ENCODE assay signal across 8 cellular contexts in the genomic region with DNA sequence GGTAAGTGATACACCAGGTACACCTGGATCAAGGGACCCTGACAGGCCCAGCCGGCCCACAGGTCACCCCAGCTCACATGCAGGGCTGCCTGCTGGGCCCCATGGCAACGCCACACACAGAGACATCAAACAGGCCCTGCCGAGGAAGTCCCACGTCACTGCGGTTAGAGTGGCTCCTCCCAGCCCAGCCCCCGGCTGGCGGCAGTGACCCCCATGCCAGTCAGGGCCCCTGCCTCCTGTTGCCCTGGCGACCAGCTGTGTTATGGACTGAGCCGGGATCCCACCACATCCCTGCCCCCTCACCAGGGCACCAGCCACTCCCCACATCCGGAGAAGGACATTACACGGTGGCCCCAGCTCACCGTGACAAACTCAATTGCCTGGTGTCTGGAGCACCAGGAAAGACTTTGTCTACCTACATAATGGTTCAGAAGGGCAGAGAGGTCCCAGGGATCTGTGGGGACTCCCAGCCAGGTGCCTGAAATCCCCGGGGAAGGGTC. TPM values are rescaled to one million over a fixed set of nuclear protein-coding genes. Genes with fewer than 3 reads are reported as not detected.
A peak's percentile ranks its signal among the peaks of the same experiment; 100 is the strongest.
DNase-seq lines count a peak whose midpoint lies in the region; ATAC-seq and TF ChIP-seq lines count a peak whose summit lies in the region.

No MANE protein-coding gene starts in this region.

- TF ChIP-seq RAD21 in neural cell (conservative IDR thresholded peaks at IDR 0.05), result no peak

- H3K9me2 ChIP-seq in PC-9 (ENCODE audit: insufficient read depth) (no peaks in the 10 kb centered on the region), neural cell (ENCODE audit: insufficient read depth, low read length) (no peaks in the 10 kb centered on the region)

- TF ChIP-seq CTCF in AG04450 (IDR thresholded peaks at IDR 0.05; ENCODE audit: low read depth, low read length) (no peak), PC-9 (conservative IDR thresholded peaks at IDR 0.05) (no peak), neural cell (IDR thresholded peaks at IDR 0.05; ENCODE audit: poor library complexity, severe bottlenecking) (no peak)

- H4K20me1 ChIP-seq in PC-9 (ENCODE audit: insufficient read depth) (peaks cover 3% of the 10 kb centered on the region; the same call in 1 of the 2 replicates), neural cell (ENCODE audit: insufficient read depth) (no peaks in the 10 kb centered on the region)

- H3K36me3 ChIP-seq in PC-9 (ENCODE audit: low read depth) (no peaks in the 10 kb centered on the region), neural cell (ENCODE audit: insufficient read depth, low read length) (no peaks in the 10 kb centered on the region)

- POLR2A ChIA-PET in AG04450 (lab: Yijun Ruan, JAX), result interaction anchor here (1.0 to 3.0 kb wide), 3 partner anchors 10 to 17 kb away, joined by 3 to 8 read pairs (median 3); no protein-coding TSS in a partner anchor
- POLR2A ChIA-PET in PC-9 (lab: Charles Lee; ENCODE audit: unreplicated experiment), result interaction anchor here (0.6 to 2.1 kb wide), 8 partner anchors 12 to 1266 kb away, joined by 4 to 38 read pairs (median 6); partner anchors contain the start of gene ZSWIM4

- H3K4me3 ChIP-seq in AG04450 (ENCODE audit: low read depth, low read length) (peak overlapping the region; percentile 58; the same call in 1 of the 2 replicates), PC-9 (peak overlapping the region; percentile 77; the same call in 1 of the 2 replicates), neural cell (ENCODE audit: low read length) (peak overlapping the region; percentile 63)

- peak overlapping the region; percentile 69 for H3K9ac ChIP-seq in neural cell (ENCODE audit: low read length)

- no peaks in the 10 kb centered on the region for H3K27me3 Mint-ChIP-seq in activated T-cell treated with anti-CD3 and anti-CD28 coated beads, Interleukin-2, amount 50 U/mL, for 72 hours (ENCODE audit: low read depth)

- H3K4me3 Mint-ChIP-seq in activated T-cell treated with anti-CD3 and anti-CD28 coated beads, Interleukin-2, amount 50 U/mL, for 72 hours, result peak overlapping the region; percentile 70 to 74

- no peaks in the 10 kb centered on the region for H3K27me3 ChIP-seq in AG04450 (ENCODE audit: control insufficient read depth, insufficient read depth, low read length)
- H3K27me3 ChIP-seq in PC-9 (ENCODE audit: insufficient read depth, low read depth), result no peaks in the 10 kb centered on the region
- H3K27me3 ChIP-seq in neural cell (ENCODE audit: insufficient read depth, low read depth, low read length), result peaks cover 11% of the 10 kb centered on the region

- H3F3A ChIP-seq in PC-9 (ENCODE audit: insufficient read depth, low read depth) (peaks cover 75% of the 10 kb centered on the region), neural cell (ENCODE audit: insufficient read depth, low read length, poor library complexity, severe bottlenecking) (no peaks in the 10 kb centered on the region)

- H3K27ac ChIP-seq in AG04450 (ENCODE audit: low read depth, low read length) (peak overlapping the region; percentile 100), PC-9 (peak overlapping the region; percentile 97), neural cell (ENCODE audit: low read length) (no peak overlapping the region)

- ATAC-seq in GM18861 (IDR thresholded peaks at IDR 0.05; ENCODE audit: unreplicated experiment) (peak; percentile 44), HG03135 (IDR thresholded peaks at IDR 0.05; ENCODE audit: unreplicated experiment) (peak; percentile 60)
- ATAC-seq in activated T-cell treated with anti-CD3 and anti-CD28 coated beads, Interleukin-2, amount 50 U/mL, for 72 hours (replicated peaks in 1 of 2), result peak; percentile 74 to 80

- H2AFZ ChIP-seq in PC-9 (no peak overlapping the region), neural cell (ENCODE audit: low read depth, low read length) (no peak overlapping the region)

- CTCF ChIA-PET in AG04450 (lab: Charles Lee), result interaction anchor here (1.0 kb wide), 1 partner anchor 16 kb away, joined by 8 read pairs; no protein-coding TSS in a partner anchor
- CTCF ChIA-PET in PC-9 (lab: Charles Lee), result interaction anchor here (0.5 kb wide), 1 partner anchor 14 kb away, joined by 6 read pairs; no protein-coding TSS in a partner anchor

- H3K79me2 ChIP-seq in PC-9 (ENCODE audit: low read depth), result peaks cover 15% of the 10 kb centered on the region
- no peaks in the 10 kb centered on the region for H3K79me2 ChIP-seq in neural cell (replicated peaks; ENCODE audit: insufficient read depth, low read length)

- no TSS peak for BruUV-seq in PC-9 (replicated peaks; lab: Mats Ljungman, UMichigan)

- peaks cover 0 to 2% of the 10 kb centered on the region in 2 donors for H3K36me3 Mint-ChIP-seq in activated T-cell treated with anti-CD3 and anti-CD28 coated beads, Interleukin-2, amount 50 U/mL, for 72 hours (ENCODE audit: insufficient read depth in 2 of 2)

- H3K4me1 ChIP-seq in PC-9 (replicated peaks; ENCODE audit: insufficient read depth), result peaks cover 68% of the 10 kb centered on the region

- no peak for DNase-seq in AG04450 (ENCODE audit: low read depth, low spot score)
- peak; percentile 93 to 97 for DNase-seq in PC-9
- DNase-seq in activated T-cell treated with anti-CD3 and anti-CD28 coated beads, Interleukin-2, amount 50 U/mL, for 72 hours, result peak; percentile 97 to 98
- peak; percentile 91 for DNase-seq in fibroblast of gingiva (ENCODE audit: low read depth)
- DNase-seq in stromal cell of bone marrow (ENCODE audit: low read depth), result peak; percentile 81

- no peaks in the 10 kb centered on the region for H3K9me3 Mint-ChIP-seq in activated T-cell treated with anti-CD3 and anti-CD28 coated beads, Interleukin-2, amount 50 U/mL, for 72 hours

- H3K4me2 ChIP-seq in PC-9 (peak overlapping the region; percentile 94), neural cell (ENCODE audit: low read length) (no peak overlapping the region)

- intact Hi-C loops in PC-9 (cut with micrococcal nuclease; ENCODE audit: unreplicated experiment), result loop anchor here (1.0 to 10.0 kb wide), 3 partner anchors 7 to 1062 kb away; no protein-coding TSS in a partner anchor

- no peaks in the 10 kb centered on the region; the same call in 1 of the 2 replicates for H3K9me3 ChIP-seq in AG04450 (ENCODE audit: control insufficient read depth, insufficient read depth, low read length)
- H3K9me3 ChIP-seq in PC-9 (ENCODE audit: insufficient read depth, low read depth), result no peaks in the 10 kb centered on the region
- H3K9me3 ChIP-seq in neural cell (ENCODE audit: low read length), result no peaks in the 10 kb centered on the region

- TF ChIP-seq EP300 in neural cell (conservative IDR thresholded peaks at IDR 0.05; ENCODE audit: poor library complexity, severe bottlenecking), result no peak

- peak overlapping the region; percentile 85 for H3K27ac Mint-ChIP-seq in activated T-cell treated with anti-CD3 and anti-CD28 coated beads, Interleukin-2, amount 50 U/mL, for 72 hours

- peaks cover 58% of the 10 kb centered on the region for H3K4me1 Mint-ChIP-seq in activated T-cell treated with anti-CD3 and anti-CD28 coated beads, Interleukin-2, amount 50 U/mL, for 72 hours (ENCODE audit: low read depth)

TF ChIP-seq in neural cell, 6 proteins besides CTCF, POLR2A, EP300 and RAD21 (continues in another document):
- TF ChIP-seq SMC3 (conservative IDR thresholded peaks at IDR 0.05; ENCODE audit: poor library complexity) (no peak), POLR2AphosphoS5 (IDR thresholded peaks at IDR 0.05) (no peak), TAF1 (IDR thresholded peaks at IDR 0.05; ENCODE audit: low read depth) (no peak), MXI1 (conservative IDR thresholded peaks at IDR 0.05; ENCODE audit: poor library complexity, severe bottlenecking) (no peak), EZH2 (IDR thresholded peaks at IDR 0.05; ENCODE audit: borderline replicate concordance, insufficient read depth, low read length, poor library complexity, severe bottlenecking) (no peak)

RNA-seq across cellular contexts. Expression of gene NANOS3, which starts 30.4 kb away (rescaled TPM):
- polyA plus RNA-seq in AG04450 (2011; rRNA removed), result 0.36 and 0.37 TPM in 2 replicates
- not detected in 2 replicates for polyA minus RNA-seq in AG04450 (2011; rRNA and poly(A)+ RNA removed)
- 1.7 and 2.1 TPM in 2 replicates for total RNA-seq in PC-9 (2021)
- 1 to 10 TPM; 3.1 to 3.8 TPM for total RNA-seq in activated T-cell treated with anti-CD3 and anti-CD28 coated beads, Interleukin-2, amount 50 U/mL, for 72 hours
- 3.2 and 3.8 TPM in 2 replicates for polyA plus RNA-seq in neural cell
- not detected in 2 replicates for polyA minus RNA-seq in neural cell

RNA-seq across cellular contexts. Expression of gene ZSWIM4, which starts 51.3 kb away (rescaled TPM):
- polyA plus RNA-seq in AG04450 (2011; rRNA removed), result 2.3 and 3.4 TPM in 2 replicates
- 3.6 and 5.0 TPM in 2 replicates for polyA minus RNA-seq in AG04450 (2011; rRNA and poly(A)+ RNA removed)
- 15.2 and 15.8 TPM in 2 replicates for total RNA-seq in PC-9 (2021)
- 10 to 100 TPM; 11.1 to 12.0 TPM for total RNA-seq in activated T-cell treated with anti-CD3 and anti-CD28 coated beads, Interleukin-2, amount 50 U/mL, for 72 hours
- 4.7 and 6.1 TPM in 2 replicates for polyA plus RNA-seq in neural cell
- 25.7 and 26.8 TPM in 2 replicates for polyA minus RNA-seq in neural cell

RNA-seq across cellular contexts. Expression of gene BRME1, which starts 59.3 kb away (rescaled TPM):
- polyA plus RNA-seq in AG04450 (2011; rRNA removed) (0.12 and 0.17 TPM in 2 replicates), neural cell (6.2 and 8.5 TPM in 2 replicates)
- polyA minus RNA-seq in AG04450 (2011; rRNA and poly(A)+ RNA removed), result 0.43 TPM in 1 of 2 replicates, not detected in the other
- 13.7 and 13.9 TPM in 2 replicates for total RNA-seq in PC-9 (2021)
- total RNA-seq in activated T-cell treated with anti-CD3 and anti-CD28 coated beads, Interleukin-2, amount 50 U/mL, for 72 hours, result 10 to 100 TPM; 13.2 to 15.7 TPM
- polyA minus RNA-seq in neural cell, result 5.1 and 5.2 TPM in 2 replicates

RNA-seq across cellular contexts. Expression of gene CC2D1A, which starts 59.4 kb away (rescaled TPM):
- polyA plus RNA-seq in AG04450 (2011; rRNA removed) (5.1 and 6.7 TPM in 2 replicates), neural cell (24.5 and 26.9 TPM in 2 replicates)
- polyA minus RNA-seq in AG04450 (2011; rRNA and poly(A)+ RNA removed), result 7.0 and 13.7 TPM in 2 replicates
- total RNA-seq in PC-9 (2021), result 55.1 and 55.8 TPM in 2 replicates
- 10 to 100 TPM; 39.4 to 44.7 TPM for total RNA-seq in activated T-cell treated with anti-CD3 and anti-CD28 coated beads, Interleukin-2, amount 50 U/mL, for 72 hours
- polyA minus RNA-seq in neural cell, result 10.7 and 11.1 TPM in 2 replicates
